Comparison of ENCODE assay signal across 8 cellular contexts in genomic region chr16:785563-786535, GRCh38. TPM values are rescaled to one million over a fixed set of nuclear protein-coding genes. Genes with fewer than 3 reads are reported as not detected.
DNase-seq lines count a peak whose midpoint lies in the region; ATAC-seq and TF ChIP-seq lines count a peak whose summit lies in the region.

No MANE protein-coding gene starts in this region.

- H3K14ac ChIP-seq in IMR-90 (replicated peaks; ENCODE audit: low read depth, low read length), result no peak overlapping the region

- H3K18ac ChIP-seq in IMR-90 (ENCODE audit: low read depth, low read length), result no peak overlapping the region

- peak; percentile 75 for DNase-seq in CD1c-positive myeloid dendritic cell (ENCODE audit: extremely low spot score)
- peak; percentile 37 for DNase-seq in IMR-90
- DNase-seq in activated CD4-positive, CD25-positive, alpha-beta regulatory T cell treated with anti-CD3 and anti-CD28 coated beads, Interleukin-2, amount 50 U/mL, for 72 hours, result peak; percentile 81
- no peak for DNase-seq in mammary epithelial cell
- DNase-seq in kidney glomerular epithelial cell (lab: John Stamatoyannopoulos, UW), result peak; percentile 4
- DNase-seq in stimulated activated CD4-positive, alpha-beta T cell treated with anti-CD3 and anti-CD28 coated beads, Interleukin-4, amount 100 ng/mL, for 24 hours, result peak; percentile 76
- DNase-seq in A172 (ENCODE audit: low spot score), result no peak

- H3K4me1 ChIP-seq in IMR-90 (ENCODE audit: control insufficient read depth, insufficient read depth, low read length) (peaks cover 15% of the 10 kb centered on the region; the same call in 1 of the 2 replicates), mammary epithelial cell (ENCODE audit: insufficient read depth, low read length) (peaks cover 36% of the 10 kb centered on the region)

- TF ChIP-seq CTCF in IMR-90 (conservative IDR thresholded peaks at IDR 0.05; ENCODE audit: low read depth, low read length) (peak; percentile 72), mammary epithelial cell (conservative IDR thresholded peaks at IDR 0.05 in 1 of 2, IDR thresholded peaks at IDR 0.05 in 1 of 2; ENCODE audit: extremely low read depth in 1 of 2, insufficient read depth in 1 of 2, low read depth in 1 of 2, low read length in 2 of 2) (peak; percentile 52 to 82)

- H3K4me2 ChIP-seq in IMR-90 (ENCODE audit: low read depth, low read length), result no peak overlapping the region
- no peak overlapping the region for H3K4me2 ChIP-seq in mammary epithelial cell (ENCODE audit: insufficient read depth, low read depth, low read length)

- dilution Hi-C loops in IMR-90 (cut with HindIII; ENCODE audit: low sequenced_read_pairs, unreplicated experiment) (no loop called here), mammary epithelial cell (cut with HindIII; ENCODE audit: low sequenced_read_pairs) (loop anchor here (5.0 to 10.0 kb wide), 4 partner anchors 49 to 329 kb away; no protein-coding TSS in a partner anchor)

- H3K27me3 ChIP-seq in IMR-90 (ENCODE audit: control insufficient read depth, insufficient read depth, low read length) (peaks cover 4% of the 10 kb centered on the region; the same call in 1 of the 2 replicates), mammary epithelial cell (ENCODE audit: insufficient read depth, low read length) (no peaks in the 10 kb centered on the region)

- H3K36me3 ChIP-seq in IMR-90 (ENCODE audit: control insufficient read depth, insufficient read depth, low read length) (peaks cover 10% of the 10 kb centered on the region; the same call in 1 of the 2 replicates), mammary epithelial cell (ENCODE audit: insufficient read depth, low read length) (no peaks in the 10 kb centered on the region)

- CTCF ChIA-PET in IMR-90 (lab: Yijun Ruan, JAX) (interaction anchor here (0.6 to 0.7 kb wide), 2 partner anchors 43 to 74 kb away, joined by 3 read pairs; no protein-coding TSS in a partner anchor), mammary epithelial cell (lab: Charles Lee; ENCODE audit: low non-redundant PET) (no interaction called here)

- BruUV-seq in IMR-90 (replicated peaks; lab: Mats Ljungman, UMichigan) (no TSS peak), mammary epithelial cell (replicated peaks; lab: Mats Ljungman, UMichigan) (no TSS peak)

- no peak overlapping the region for H2BK120ac ChIP-seq in IMR-90 (ENCODE audit: low read depth, low read length)

- H3K9me3 ChIP-seq in IMR-90 (ENCODE audit: control insufficient read depth, insufficient read depth, low read length) (no peaks in the 10 kb centered on the region), mammary epithelial cell (replicated peaks; ENCODE audit: insufficient read depth, low read length) (no peaks in the 10 kb centered on the region)

- H2BK5ac ChIP-seq in IMR-90 (ENCODE audit: low read depth, low read length, poor library complexity, severe bottlenecking), result no peak overlapping the region

- in situ Hi-C loops in IMR-90 (cut with MboI; ENCODE audit: low sequenced_read_pairs), result loop anchor here (5.0 kb wide), 1 partner anchor 74 kb away; no protein-coding TSS in a partner anchor
- in situ Hi-C loops in mammary epithelial cell (cut with MboI; ENCODE audit: low sequenced_read_pairs in 2 of 2), result loop anchor here in 1 of 2 donors (5.0 kb wide), 2 partner anchors 39 to 74 kb away; no protein-coding TSS in a partner anchor

- H4K8ac ChIP-seq in IMR-90 (ENCODE audit: low read depth in 2 of 2, low read length in 2 of 2), result no peak overlapping the region

- H4K91ac ChIP-seq in IMR-90 (ENCODE audit: insufficient read depth, low read depth, low read length), result no peak overlapping the region

- peaks cover 4 to 35% of the 10 kb centered on the region in 2 experiments; a peak in 2 of 4 replicates for H3K79me1 ChIP-seq in IMR-90 (ENCODE audit: low read depth in 1 of 2, low read length in 2 of 2)

- H3K4me3 ChIP-seq in IMR-90 (ENCODE audit: insufficient read depth, low read depth, low read length), result no peak overlapping the region
- H3K4me3 ChIP-seq in mammary epithelial cell (replicated peaks in 1 of 3; ENCODE audit: insufficient read depth in 1 of 3, low read depth in 2 of 3, low read length in 3 of 3), result no peak overlapping the region

- no peak overlapping the region for H2BK20ac ChIP-seq in IMR-90 (ENCODE audit: low read depth, low read length)

- H2AFZ ChIP-seq in IMR-90 (replicated peaks; ENCODE audit: low read length, poor library complexity) (peak overlapping the region; percentile 23), mammary epithelial cell (ENCODE audit: low read depth, low read length) (no peak overlapping the region)

- H3K9me1 ChIP-seq in IMR-90 (ENCODE audit: insufficient read depth, low read length), result no peaks in the 10 kb centered on the region

- H3K79me2 ChIP-seq in mammary epithelial cell (ENCODE audit: insufficient read depth, low read length), result peaks cover 43% of the 10 kb centered on the region

- H4K5ac ChIP-seq in IMR-90 (ENCODE audit: low read depth, low read length), result no peak overlapping the region

- H3K23ac ChIP-seq in IMR-90 (ENCODE audit: low read depth, low read length), result no peak overlapping the region

- H3K27ac ChIP-seq in IMR-90 (ENCODE audit: insufficient read depth, low read length) (no peak overlapping the region), mammary epithelial cell (ENCODE audit: insufficient read depth, low read depth, low read length) (no peak overlapping the region)

- no peak overlapping the region for H2AK5ac ChIP-seq in IMR-90 (ENCODE audit: low read depth, low read length)

- peak; percentile 77 for TF ChIP-seq RAD21 in IMR-90 (IDR thresholded peaks at IDR 0.05; ENCODE audit: low read length)

- H3K56ac ChIP-seq in IMR-90 (ENCODE audit: extremely low read depth, insufficient read depth, low read length), result no peak overlapping the region

- no peak for TF ChIP-seq POLR2A in IMR-90 (IDR thresholded peaks at IDR 0.05; ENCODE audit: low read depth, low read length)

- H4K20me1 ChIP-seq in IMR-90 (ENCODE audit: insufficient read depth, low read length) (peaks cover 25% of the 10 kb centered on the region), mammary epithelial cell (ENCODE audit: insufficient read depth, low read length) (no peaks in the 10 kb centered on the region)

- H2AK9ac ChIP-seq in IMR-90 (replicated peaks; ENCODE audit: low read depth, low read length, poor library complexity), result peak overlapping the region; percentile 28

- ATAC-seq in IMR-90 (ENCODE audit: low read depth) (0 out of 2 replicates have a peak, but pooled peaks have one; percentile 7), HG02973 (IDR thresholded peaks at IDR 0.05; ENCODE audit: unreplicated experiment) (no peak)

- POLR2A ChIA-PET in IMR-90 (lab: Charles Lee; ENCODE audit: unreplicated experiment), result interaction anchor here (0.6 kb wide), 1 partner anchor 12 kb away, joined by 23 read pairs; no protein-coding TSS in a partner anchor

- intact Hi-C loops in IMR-90 (cut with micrococcal nuclease) (loop anchor here (5.0 kb wide), 2 partner anchors 44 to 59 kb away; partner anchors contain the start of genes CCDC78, CIAO3 and HAGHL), mammary epithelial cell (cut with micrococcal nuclease) (loop anchor here (1.0 kb wide), 4 partner anchors 41 to 74 kb away; no protein-coding TSS in a partner anchor)

- H2BK15ac ChIP-seq in IMR-90 (ENCODE audit: low read depth, low read length), result no peak overlapping the region

- 67% methylated on average over 32 of the region's 58 CpGs; no CpG with 5 or more reads in 1 of the 2 experiments for WGBS in IMR-90 (ENCODE audit: extremely low coverage in 2 of 2, insufficient read length in 1 of 2), 2 experiments
- WGBS in mammary epithelial cell (ENCODE audit: low coverage, missing lambda C conversion rate), result 64% methylated on average over 25 of the region's 58 CpGs

- no peak overlapping the region for H3K4ac ChIP-seq in IMR-90 (ENCODE audit: low read depth, low read length)

- H3K9ac ChIP-seq in IMR-90 (ENCODE audit: low read depth, low read length), result no peak overlapping the region
- H3K9ac ChIP-seq in mammary epithelial cell (ENCODE audit: insufficient read depth, low read length), result no peak overlapping the region

RNA-seq across cellular contexts. Expression of gene RPUSD1, which starts 2.3 kb away (rescaled TPM):
- total RNA-seq in IMR-90 (2012; rRNA removed), result 11.7 and 13.1 TPM in 2 replicates
- 32.3 and 43.3 TPM in 2 replicates for polyA plus RNA-seq in IMR-90 (2012; rRNA removed)
- polyA plus RNA-seq in IMR-90 (2012; cell fraction: cytosol; rRNA removed), result 23.5 and 39.1 TPM in 2 replicates
- polyA plus RNA-seq in IMR-90 (2012; cell fraction: nucleus; rRNA removed; ENCODE audit: low replicate concordance), result 38.5 and 127 TPM in 2 replicates
- 10 to 100 TPM; 26.5 to 28.7 TPM for total RNA-seq in mammary epithelial cell
- polyA plus RNA-seq in mammary epithelial cell, result 26.8 TPM
- 10.7 TPM for polyA minus RNA-seq in mammary epithelial cell
- total RNA-seq in A172 (2014; rRNA removed; shearing (Covaris generic)), result 58.3 and 70.0 TPM in 2 replicates

RNA-seq across cellular contexts. Expression of gene CHTF18, which starts 2.6 kb away (rescaled TPM):
- total RNA-seq in IMR-90 (2012; rRNA removed), result 3.1 and 3.2 TPM in 2 replicates
- polyA plus RNA-seq in IMR-90 (2012; rRNA removed), result 21.4 and 28.1 TPM in 2 replicates
- polyA plus RNA-seq in IMR-90 (2012; cell fraction: cytosol; rRNA removed), result 4.1 and 7.9 TPM in 2 replicates
- polyA plus RNA-seq in IMR-90 (2012; cell fraction: nucleus; rRNA removed; ENCODE audit: low replicate concordance), result 128 and 294 TPM in 2 replicates
- 10 to 100 TPM in 1 of 2 donors, 1 to 10 TPM in 1; 7.7 to 54.5 TPM for total RNA-seq in mammary epithelial cell
- 20.2 TPM for polyA plus RNA-seq in mammary epithelial cell
- polyA minus RNA-seq in mammary epithelial cell, result 2.0 TPM
- 36.9 and 44.2 TPM in 2 replicates for total RNA-seq in A172 (2014; rRNA removed; shearing (Covaris generic))

RNA-seq across cellular contexts. Expression of gene GNG13, which starts 14.7 kb away (rescaled TPM):
- total RNA-seq in IMR-90 (2012; rRNA removed) (not detected in 2 replicates), mammary epithelial cell (not detected)
- polyA plus RNA-seq in IMR-90 (2012; rRNA removed) (not detected in 2 replicates), mammary epithelial cell (not detected)
- not detected in 2 replicates for polyA plus RNA-seq in IMR-90 (2012; cell fraction: cytosol; rRNA removed)
- not detected in 2 replicates for polyA plus RNA-seq in IMR-90 (2012; cell fraction: nucleus; rRNA removed; ENCODE audit: low replicate concordance)
- not detected for polyA minus RNA-seq in mammary epithelial cell
- total RNA-seq in A172 (2014; rRNA removed; shearing (Covaris generic)), result not detected in 2 replicates

RNA-seq across cellular contexts. Expression of gene MSLN, which starts 25.3 kb away (rescaled TPM):
- not detected in 2 replicates for total RNA-seq in IMR-90 (2012; rRNA removed)
- 0.14 and 0.22 TPM in 2 replicates for polyA plus RNA-seq in IMR-90 (2012; rRNA removed)
- polyA plus RNA-seq in IMR-90 (2012; cell fraction: cytosol; rRNA removed), result 0.21 and 0.31 TPM in 2 replicates
- 0.17 and 0.22 TPM in 2 replicates for polyA plus RNA-seq in IMR-90 (2012; cell fraction: nucleus; rRNA removed; ENCODE audit: low replicate concordance)
- 10 to 100 TPM in 1 of 2 donors, 1 to 10 TPM in 1; 1.4 to 17.8 TPM for total RNA-seq in mammary epithelial cell
- 0.88 TPM for polyA plus RNA-seq in mammary epithelial cell
- not detected for polyA minus RNA-seq in mammary epithelial cell
- 6.5 and 7.6 TPM in 2 replicates for total RNA-seq in A172 (2014; rRNA removed; shearing (Covaris generic))

RNA-seq across cellular contexts. Expression of gene CIAO3, which starts 45.1 kb away (rescaled TPM):
- 13.9 and 17.0 TPM in 2 replicates for total RNA-seq in IMR-90 (2012; rRNA removed)
- 20.2 and 20.5 TPM in 2 replicates for polyA plus RNA-seq in IMR-90 (2012; rRNA removed)
- polyA plus RNA-seq in IMR-90 (2012; cell fraction: cytosol; rRNA removed), result 9.3 and 15.1 TPM in 2 replicates
- 56.8 and 112 TPM in 2 replicates for polyA plus RNA-seq in IMR-90 (2012; cell fraction: nucleus; rRNA removed; ENCODE audit: low replicate concordance)
- total RNA-seq in mammary epithelial cell, result 10 to 100 TPM; 28.7 to 28.8 TPM
- polyA plus RNA-seq in mammary epithelial cell, result 19.9 TPM
- 9.3 TPM for polyA minus RNA-seq in mammary epithelial cell
- total RNA-seq in A172 (2014; rRNA removed; shearing (Covaris generic)), result 45.1 and 47.5 TPM in 2 replicates

Comparison
In these comparisons a context has a peak if more than half of its experiments do, and no peak if none do; other contexts are left out.
1. DNase-seq: peak in CD1c-positive myeloid dendritic cell (single experiment), IMR-90 (single experiment), activated CD4-positive, CD25-positive, alpha-beta regulatory T cell treated with anti-CD3 and anti-CD28 coated beads, Interleukin-2, amount 50 U/mL, for 72 hours (single experiment), kidney glomerular epithelial cell (single experiment) and stimulated activated CD4-positive, alpha-beta T cell treated with anti-CD3 and anti-CD28 coated beads, Interleukin-4, amount 100 ng/mL, for 24 hours (single experiment); none in mammary epithelial cell (single experiment) and A172 (single experiment).